ENCODE assay signal across 25 cellular contexts in the genomic region with DNA sequence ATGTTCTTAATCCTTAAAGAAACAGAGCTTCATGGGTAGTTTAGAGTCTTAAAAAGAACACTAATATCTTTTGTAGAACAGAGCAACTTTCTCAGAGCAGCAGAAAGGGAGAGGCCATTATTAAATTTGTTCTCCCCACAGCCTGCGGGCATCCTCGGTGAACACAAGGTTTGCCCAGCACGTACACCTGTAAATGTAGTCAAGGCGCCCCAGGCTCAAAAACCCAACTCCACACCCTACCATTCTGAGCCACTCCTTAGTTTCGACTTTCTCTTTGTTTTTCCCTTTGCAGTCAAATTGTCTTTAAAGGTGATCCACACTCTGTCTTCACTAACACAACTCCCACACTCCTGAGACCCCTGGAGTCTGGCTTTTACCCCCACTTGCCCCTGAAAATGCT.
"Had no signal": no experiment of that assay in that cellular context is flagged by ENCODE, and none has a peak within 500 bp of the region (broad histone marks: within the 10 kb centered on the region; RNA-seq: fewer than 3 reads in every experiment).

No MANE protein-coding gene starts in this region.

- H3K36me3 ChIP-seq: left lung, lower lobe of right lung, pancreas, prostate gland, spleen, tibial nerve, upper lobe of left lung had no signal

- H3K4me3 Mint-ChIP-seq: naive thymus-derived CD8-positive, alpha-beta T cell; nephron; neural crest cell; stimulated activated effector memory CD8-positive, alpha-beta T cell treated with anti-CD3 and anti-CD28 coated beads, Interleukin-12 subunit alpha, Interleukin-12 subunit beta, amount 100 ng/mL, for 72 hours; stimulated activated naive CD8-positive, alpha-beta T cell treated with anti-CD3 and anti-CD28 coated beads, Interleukin-15, amount 100 ng/mL, for 72 hours had no signal

- H3K27ac ChIP-seq: left lung, lower lobe of right lung, pancreas, prostate gland, spleen, tibial nerve, upper lobe of left lung had no signal

- H3K4me1 ChIP-seq: prostate gland had no signal

- H3K9me3 ChIP-seq: left lung, lower lobe of right lung, pancreas, prostate gland had no signal

- DNase-seq: hippocampal formation; kidney; left colon; left lung; lower lobe of right lung; mammary epithelial cell; mesenchymal stem cell; naive thymus-derived CD8-positive, alpha-beta T cell; nucleus accumbens; pancreas; posterior cingulate gyrus; retina; right cardiac atrium; stimulated activated CD4-positive, alpha-beta T cell treated with anti-CD3 and anti-CD28 coated beads, Interleukin-4, amount 100 ng/mL, for 24 hours; stimulated activated naive CD4-positive, alpha-beta T cell treated with Interleukin-2 at 50 U/mL for 16 hours; stimulated activated naive CD8-positive, alpha-beta T cell treated with anti-CD3 and anti-CD28 coated beads, Interleukin-15, amount 100 ng/mL, for 72 hours had no signal

- ATAC-seq: left colon; left lung; lower lobe of right lung; naive thymus-derived CD8-positive, alpha-beta T cell; pancreas; right cardiac atrium; sciatic nerve; stimulated activated effector memory CD8-positive, alpha-beta T cell treated with anti-CD3 and anti-CD28 coated beads, Interleukin-12 subunit alpha, Interleukin-12 subunit beta, amount 100 ng/mL, for 72 hours; stimulated activated naive CD8-positive, alpha-beta T cell treated with anti-CD3 and anti-CD28 coated beads, Interleukin-15, amount 100 ng/mL, for 72 hours had no signal

- H3K36me3 Mint-ChIP-seq: stimulated activated effector memory CD8-positive, alpha-beta T cell treated with anti-CD3 and anti-CD28 coated beads, Interleukin-12 subunit alpha, Interleukin-12 subunit beta, amount 100 ng/mL, for 72 hours had no signal

- H3K27me3 ChIP-seq: left lung, pancreas, spleen, tibial nerve, upper lobe of left lung had no signal

- H3K27ac Mint-ChIP-seq: naive thymus-derived CD8-positive, alpha-beta T cell; nephron; stimulated activated effector memory CD8-positive, alpha-beta T cell treated with anti-CD3 and anti-CD28 coated beads, Interleukin-12 subunit alpha, Interleukin-12 subunit beta, amount 100 ng/mL, for 72 hours; stimulated activated naive CD8-positive, alpha-beta T cell treated with anti-CD3 and anti-CD28 coated beads, Interleukin-15, amount 100 ng/mL, for 72 hours had no signal

- H3K4me3 ChIP-seq: left lung, lower lobe of right lung, pancreas, prostate gland, skin epidermis, spleen, tibial nerve, upper lobe of left lung had no signal
